ENCODE assay signal across 9 cellular contexts in the genomic region with DNA sequence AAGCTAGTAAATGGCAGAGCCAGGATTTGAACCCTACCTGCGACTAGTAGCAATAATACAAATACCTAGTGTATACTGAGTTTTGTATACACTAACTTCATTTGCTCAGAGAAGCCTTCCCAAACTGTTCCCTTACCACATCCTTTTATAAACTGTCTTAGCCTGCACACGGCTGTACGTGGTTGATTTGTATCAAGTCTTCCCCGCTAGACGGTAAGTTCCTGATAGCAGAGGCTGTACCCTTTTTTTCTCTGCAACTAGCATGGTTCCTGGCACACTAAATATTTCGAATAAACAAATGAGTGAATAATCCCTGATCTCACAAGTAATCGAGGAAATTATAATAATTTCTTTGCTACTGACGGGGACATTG. TPM values are rescaled to one million over a fixed set of nuclear protein-coding genes. Genes with fewer than 3 reads are reported as not detected.
A peak's percentile ranks its signal among the peaks of the same experiment; 100 is the strongest.
DNase-seq lines count a peak whose midpoint lies in the region; ATAC-seq and TF ChIP-seq lines count a peak whose summit lies in the region.
"Had no signal": no experiment of that assay in that cellular context is flagged by ENCODE, and none has a peak within 500 bp of the region (broad histone marks: within the 10 kb centered on the region; RNA-seq: fewer than 3 reads in every experiment).

No MANE protein-coding gene starts in this region.

- H2BK5ac ChIP-seq in mesenchymal stem cell (ENCODE audit: low read depth, low read length, poor library complexity, severe bottlenecking) = no peak overlapping the region

- H3K18ac ChIP-seq in mesenchymal stem cell (ENCODE audit: low read depth in 1 of 2, low read length in 2 of 2) = no peak overlapping the region

- no peaks in the 10 kb centered on the region for H3K9me3 Mint-ChIP-seq in MCF 10A (ENCODE audit: unreplicated experiment)

- H2BK15ac ChIP-seq in mesenchymal stem cell (ENCODE audit: low read depth, poor library complexity, severe bottlenecking) = no peak overlapping the region

- H3K27me3 ChIP-seq in heart left ventricle (no peaks in the 10 kb centered on the region), mesenchymal stem cell (ENCODE audit: control insufficient read depth in 1 of 2, insufficient read depth in 1 of 2, low read length in 2 of 2) (no peaks in the 10 kb centered on the region)

- H3K23ac ChIP-seq in mesenchymal stem cell (ENCODE audit: low read length in 2 of 2) = no peak overlapping the region

- CTCF ChIA-PET in MCF 10A (lab: Yijun Ruan, JAX) = interaction anchor here (0.8 to 1.3 kb wide), 4 partner anchors 16 to 281 kb away, joined by 3 read pairs; no protein-coding TSS in a partner anchor

- H3K4me3 ChIP-seq in heart left ventricle = peak overlapping the region; percentile 46 to 94 (median 84)
- H3K4me3 ChIP-seq in mesenchymal stem cell (ENCODE audit: insufficient read depth in 1 of 2, low read depth in 1 of 2, low read length in 2 of 2) = peak overlapping the region; percentile 73 to 91
- peak overlapping the region; percentile 74 for H3K4me3 ChIP-seq in urinary bladder (ENCODE audit: low read depth, low read length)

- H4K91ac ChIP-seq in mesenchymal stem cell (ENCODE audit: low read length) = no peak overlapping the region

- H3K27ac ChIP-seq in heart left ventricle = peak overlapping the region in 11 of 12 donors; percentile 64 to 91 (median 83)
- H3K27ac ChIP-seq in mesenchymal stem cell (ENCODE audit: low read length, poor library complexity, severe bottlenecking) = no peak overlapping the region
- H3K27ac ChIP-seq in urinary bladder (ENCODE audit: low read depth) = no peak overlapping the region

- no peak overlapping the region for H2AFZ ChIP-seq in mesenchymal stem cell (ENCODE audit: low read depth, low read length)

- TF ChIP-seq POLR2A in heart left ventricle (IDR thresholded peaks at IDR 0.05) = no peak

- H3K9ac ChIP-seq in mesenchymal stem cell (ENCODE audit: low read length) = peak overlapping the region; percentile 97

- POLR2A ChIA-PET in MCF 10A (lab: Yijun Ruan, JAX) = interaction anchor here (0.5 to 2.6 kb wide), 15 partner anchors 10 to 569 kb away, joined by 3 to 23 read pairs (median 3); partner anchors contain the start of genes AURKA, CSTF1 and TFAP2C

- no peak for TF ChIP-seq CTCF in heart left ventricle (IDR thresholded peaks at IDR 0.05)
- no peak for TF ChIP-seq CTCF in MCF 10A (IDR thresholded peaks at IDR 0.05; ENCODE audit: unreplicated experiment)

- no peak overlapping the region for H2BK12ac ChIP-seq in mesenchymal stem cell (ENCODE audit: low read length in 2 of 2)

- DNase-seq in heart left ventricle = no peak
- DNase-seq in Right ventricle myocardium superior = no peak
- DNase-seq in MCF 10A (ENCODE audit: unreplicated experiment) = no peak
- DNase-seq in mesenchymal stem cell = peak; percentile 9

- H3K4ac ChIP-seq in mesenchymal stem cell (ENCODE audit: low read depth in 1 of 2, low read length in 2 of 2) = no peak overlapping the region

- intact Hi-C loops in heart left ventricle (cut with DNase I) (loop anchor here in 7 of 10 donors (2.0 to 5.0 kb wide), 4 partner anchors 62 to 77 kb away; partner anchors contain the start of genes AURKA (in 5 of the 7) and CSTF1 (in 5 of the 7)), Right ventricle myocardium superior (cut with DNase I) (no loop called here), MCF 10A (cut with micrococcal nuclease) (loop anchor here (5.0 kb wide), 1 partner anchor 67 kb away; no protein-coding TSS in a partner anchor)

- BruUV-seq in MCF 10A (replicated peaks; lab: Mats Ljungman, UMichigan) = no TSS peak

- WGBS in heart left ventricle, 4 donors = 17 to 28% (median 22%) methylated on average over 8 of the region's 8 CpGs
- 45% methylated on average over 7 of the region's 8 CpGs for WGBS in mesenchymal stem cell
- WGBS in urinary bladder = 19% methylated on average over 8 of the region's 8 CpGs

- peak overlapping the region; percentile 99 for H3K4me3 Mint-ChIP-seq in MCF 10A (ENCODE audit: unreplicated experiment)

- peak overlapping the region; percentile 100 for H3K27ac Mint-ChIP-seq in MCF 10A (ENCODE audit: low read depth, unreplicated experiment)

- ATAC-seq in heart left ventricle = no peak
- no peak for ATAC-seq in Right ventricle myocardium superior (ENCODE audit: poor library complexity)
- ATAC-seq in HG02981 (IDR thresholded peaks at IDR 0.05; ENCODE audit: unreplicated experiment) = no peak
- ATAC-seq in GM18498 (IDR thresholded peaks at IDR 0.05; ENCODE audit: unreplicated experiment) = no peak
- ATAC-seq in GM19397 (IDR thresholded peaks at IDR 0.05; ENCODE audit: unreplicated experiment) = no peak

- peaks cover 10% of the 10 kb centered on the region for H3K4me1 Mint-ChIP-seq in MCF 10A (ENCODE audit: insufficient read depth, unreplicated experiment)

- peaks cover 0 to 42% (median 21%) of the 10 kb centered on the region in 12 donors for H3K4me1 ChIP-seq in heart left ventricle
- no peaks in the 10 kb centered on the region for H3K4me1 ChIP-seq in mesenchymal stem cell (ENCODE audit: control insufficient read depth, insufficient read depth, low read depth, low read length)
- peaks cover 2% of the 10 kb centered on the region for H3K4me1 ChIP-seq in urinary bladder (ENCODE audit: insufficient read depth)

- no peak overlapping the region for H4K8ac ChIP-seq in mesenchymal stem cell (ENCODE audit: low read length)

- no peak overlapping the region for H3K14ac ChIP-seq in mesenchymal stem cell (ENCODE audit: low read length in 2 of 2)

- no peak overlapping the region for H2BK120ac ChIP-seq in mesenchymal stem cell (ENCODE audit: low read depth, low read length)

- H3K27me3 Mint-ChIP-seq in MCF 10A (ENCODE audit: insufficient read depth, unreplicated experiment) = peaks cover 6% of the 10 kb centered on the region

- peak overlapping the region; percentile 72 for H3K4me2 ChIP-seq in mesenchymal stem cell (ENCODE audit: low read length, poor library complexity, severe bottlenecking)

- peaks cover 14% of the 10 kb centered on the region for H3K79me1 ChIP-seq in mesenchymal stem cell (replicated peaks; ENCODE audit: low read length, poor library complexity, severe bottlenecking)

- peaks cover 18% of the 10 kb centered on the region for H3K36me3 Mint-ChIP-seq in MCF 10A (ENCODE audit: insufficient read depth, unreplicated experiment)

- no peak overlapping the region for H2AK5ac ChIP-seq in mesenchymal stem cell (ENCODE audit: low read length, severe bottlenecking)

- H3K36me3 ChIP-seq in heart left ventricle = peaks cover 0 to 34% (median 15%) of the 10 kb centered on the region in 9 donors
- H3K36me3 ChIP-seq in mesenchymal stem cell (ENCODE audit: control insufficient read depth in 1 of 2, insufficient read depth in 2 of 2, low read depth in 1 of 2, low read length in 2 of 2) = peaks cover 9 to 21% of the 10 kb centered on the region in 2 experiments
- peaks cover 7% of the 10 kb centered on the region for H3K36me3 ChIP-seq in urinary bladder (ENCODE audit: insufficient read depth)

- no peaks in the 10 kb centered on the region for H3K9me3 ChIP-seq in heart left ventricle
- no peaks in the 10 kb centered on the region for H3K9me3 ChIP-seq in mesenchymal stem cell (ENCODE audit: control insufficient read depth, low read length)

RNA-seq across cellular contexts. Expression of gene RTF2, which starts 0.6 kb away (rescaled TPM):
- total RNA-seq in heart left ventricle (100 to 1,000 TPM in 1 of 9 donors, 10 to 100 TPM in 8; 61.9 to 101 (median 86.2) TPM), Right ventricle myocardium superior (78.7 TPM), MCF 10A (2022) (66.4 and 72.8 TPM in 2 replicates), urinary bladder (49.3 TPM)
- polyA plus RNA-seq in heart left ventricle (100 to 1,000 TPM in 1 of 2 donors, 10 to 100 TPM in 1; 50.7 to 114 TPM), urinary bladder (115 TPM)
- polyA plus RNA-seq in mesenchymal stem cell (2013, experiment 1 of 2) = 64.8 TPM
- polyA plus RNA-seq in mesenchymal stem cell (2013, experiment 2 of 2) = 64.7 TPM

RNA-seq across cellular contexts. Expression of gene FAM209A, which starts 55.5 kb away (rescaled TPM):
- total RNA-seq in heart left ventricle (under 1 TPM in 1 of 9 donors, not detected in 8; 0.35 TPM), Right ventricle myocardium superior (not detected), MCF 10A (2022) (0.42 TPM in 1 of 2 replicates, not detected in the other), urinary bladder (not detected)
- polyA plus RNA-seq in heart left ventricle (not detected), urinary bladder (0.15 TPM)
- 0.06 TPM for polyA plus RNA-seq in mesenchymal stem cell (2013, experiment 1 of 2)
- polyA plus RNA-seq in mesenchymal stem cell (2013, experiment 2 of 2) = 0.10 TPM
- total RNA-seq: glomerular endothelial cell had no signal

RNA-seq across cellular contexts. Expression of gene CASS4, which starts 57.0 kb away (rescaled TPM):
- 1 to 10 TPM in 2 of 9 donors, under 1 TPM in 7; 0.07 to 3.8 (median 0.50) TPM for total RNA-seq in heart left ventricle
- under 1 TPM; 0.38 to 0.47 TPM for polyA plus RNA-seq in heart left ventricle
- 0.40 TPM for total RNA-seq in Right ventricle myocardium superior
- not detected in 2 replicates for total RNA-seq in MCF 10A (2022)
- polyA plus RNA-seq in mesenchymal stem cell (2013, experiment 1 of 2) = 0.14 TPM
- 0.19 TPM for polyA plus RNA-seq in mesenchymal stem cell (2013, experiment 2 of 2)
- 1.9 TPM for total RNA-seq in urinary bladder
- polyA plus RNA-seq in urinary bladder = 1.1 TPM
- total RNA-seq: glomerular endothelial cell had no signal

Comparison
In these comparisons a context has a peak if more than half of its experiments do, and no peak if none do; other contexts are left out.
1. H3K27ac ChIP-seq: peak in heart left ventricle (11 of 12); none in mesenchymal stem cell (single experiment) and urinary bladder (single experiment).
2. Peak in every context shown above with its lines, with median percentiles within 50 percentile points of each other: H3K4me3 ChIP-seq.